24 cellular contexts compared by ENCODE assay signal in the genomic region with DNA sequence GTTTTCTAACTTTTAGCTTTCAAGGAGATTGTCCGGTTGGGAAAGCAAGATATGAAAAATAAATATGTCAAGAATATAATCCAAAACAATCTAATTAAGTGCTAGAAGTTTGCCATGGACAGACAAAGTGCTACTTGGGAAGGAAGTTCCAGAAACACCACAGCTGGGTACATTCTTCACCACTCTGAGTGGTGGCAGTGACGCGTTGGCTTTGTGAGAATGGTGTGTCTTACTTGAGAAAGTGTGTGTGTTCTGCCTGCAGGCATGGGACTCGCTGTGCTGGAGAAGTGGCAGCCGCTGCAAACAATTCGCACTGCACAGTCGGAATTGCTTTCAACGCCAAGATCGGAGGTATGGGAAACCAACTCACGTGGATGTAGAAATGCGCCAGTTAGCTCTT.
"Had no signal": no experiment of that assay in that cellular context is flagged by ENCODE, and none has a peak within 500 bp of the region (broad histone marks: within the 10 kb centered on the region; RNA-seq: fewer than 3 reads in every experiment).

No MANE protein-coding gene starts in this region.

- H3K27ac ChIP-seq: heart right ventricle, hepatocyte, left ventricle myocardium inferior, pancreas, psoas muscle, right atrium auricular region, skin epidermis, suprapubic skin, thoracic aorta, tibial artery, upper lobe of left lung had no signal

- DNase-seq: heart right ventricle; islet precursor cell; left ventricle myocardium inferior; midbrain; mucosa of descending colon; naive thymus-derived CD4-positive, alpha-beta T cell; nucleus accumbens; pancreas; psoas muscle; stimulated activated CD4-positive, alpha-beta T cell treated with anti-CD3 and anti-CD28 coated beads, Interleukin-12 subunit alpha, Interleukin-12 subunit beta, amount 100 ng/mL, for 4 hours; stimulated activated CD4-positive, alpha-beta T cell treated with anti-CD3 and anti-CD28 coated beads, Interleukin-15, amount 100 ng/mL, for 24 hours; stimulated activated CD4-positive, alpha-beta T cell treated with anti-CD3 and anti-CD28 coated beads, Interleukin-2, amount 100 ng/mL, for 24 hours; stimulated activated CD4-positive, alpha-beta T cell treated with anti-CD3 and anti-CD28 coated beads, Interleukin-4, amount 100 ng/mL, for 1 hour; stimulated activated naive CD4-positive, alpha-beta T cell; tibial artery; upper lobe of left lung had no signal

- H3K36me3 ChIP-seq: pancreas, thoracic aorta had no signal

- H3K27me3 ChIP-seq: heart right ventricle, hepatocyte, pancreas, right atrium auricular region, suprapubic skin, tibial artery, upper lobe of left lung had no signal

- H3K9me3 ChIP-seq: heart right ventricle, left ventricle myocardium inferior, mucosa of descending colon, pancreas, psoas muscle, right atrium auricular region, suprapubic skin, thoracic aorta, tibial artery, upper lobe of left lung had no signal

- ATAC-seq: heart right ventricle; mucosa of descending colon; naive thymus-derived CD4-positive, alpha-beta T cell; natural killer cell treated with Interleukin-12 subunit alpha and Interleukin-12 subunit beta and Interleukin-15 and Interleukin-18, amount 100 ng/mL, for 72 hours; pancreas; psoas muscle; sciatic nerve had no signal

- H3K4me3 ChIP-seq: heart right ventricle, hepatocyte, left ventricle myocardium inferior, lung, mucosa of descending colon, pancreas, psoas muscle, right atrium auricular region, skin epidermis, suprapubic skin, thoracic aorta, tibial artery, upper lobe of left lung had no signal

- H3K4me1 ChIP-seq: heart right ventricle, left ventricle myocardium inferior, pancreas, psoas muscle, right atrium auricular region, suprapubic skin, tibial artery, upper lobe of left lung had no signal
